In genomic region chr12:109291531-109292341, GRCh38 we compare ENCODE assay signal across 8 cellular contexts. TPM values are rescaled to one million over a fixed set of nuclear protein-coding genes. Genes with fewer than 3 reads are reported as not detected.
DNase-seq lines count a peak whose midpoint lies in the region; ATAC-seq and TF ChIP-seq lines count a peak whose summit lies in the region.

No MANE protein-coding gene starts in this region.

- no peaks in the 10 kb centered on the region for H3K36me3 Mint-ChIP-seq in stimulated activated memory B cell treated with anti-CD40 and anti-IgM and Interleukin-4, amounts not matched to agents 10 μg/mL and 1 μg/mL and 100 μg/mL, for 72 hours

- peaks cover 81% of the 10 kb centered on the region for H3K27me3 Mint-ChIP-seq in stimulated activated memory B cell treated with anti-CD40 and anti-IgM and Interleukin-4, amounts not matched to agents 10 μg/mL and 1 μg/mL and 100 μg/mL, for 72 hours

- no peaks in the 10 kb centered on the region for H3K9me3 Mint-ChIP-seq in stimulated activated memory B cell treated with anti-CD40 and anti-IgM and Interleukin-4, amounts not matched to agents 10 μg/mL and 1 μg/mL and 100 μg/mL, for 72 hours

- H3K9me3 ChIP-seq in subcutaneous abdominal adipose tissue (ENCODE audit: control insufficient read depth in 5 of 5, low read length in 5 of 5), result no peaks in the 10 kb centered on the region

- peak overlapping the region in 2 of 5 donors; percentile 21 to 39 for H3K9ac ChIP-seq in subcutaneous abdominal adipose tissue (ENCODE audit: low read length in 5 of 5)

- H3K4me1 ChIP-seq in subcutaneous abdominal adipose tissue (ENCODE audit: control insufficient read depth in 5 of 5, insufficient read depth in 5 of 5, low read length in 5 of 5), result peaks cover 0 to 14% (median 9%) of the 10 kb centered on the region in 5 donors

- TF ChIP-seq CTCF in AG09309 (IDR thresholded peaks at IDR 0.05; ENCODE audit: control insufficient read depth, insufficient read depth, low read depth, low read length, missing control alignments) (no peak), brain microvascular endothelial cell (IDR thresholded peaks at IDR 0.05; ENCODE audit: low read depth, low read length, missing control alignments) (no peak), kidney epithelial cell (IDR thresholded peaks at IDR 0.05; ENCODE audit: insufficient read depth, low read length, poor library complexity, severe bottlenecking) (no peak)

- H3K27me3 ChIP-seq in brain microvascular endothelial cell (replicated peaks) (peaks cover 8% of the 10 kb centered on the region), kidney epithelial cell (ENCODE audit: control insufficient read depth, insufficient read depth, low read length) (peaks cover 15% of the 10 kb centered on the region), subcutaneous abdominal adipose tissue (ENCODE audit: control insufficient read depth in 5 of 5, insufficient read depth in 4 of 5, low read length in 5 of 5) (peaks cover 0 to 35% (median 20%) of the 10 kb centered on the region in 5 donors)

- in situ Hi-C loops in brain microvascular endothelial cell (cut with HindIII; ENCODE audit: low pct_ligation_motif_present, low sequenced_read_pairs), result no loop called here
- in situ Hi-C loops in KBM-7 (cut with MboI; ENCODE audit: low pct_unique_long_range_greater_than_20kb, low sequenced_read_pairs), result no loop called here

- H3K4me3 Mint-ChIP-seq in stimulated activated memory B cell treated with anti-CD40 and anti-IgM and Interleukin-4, amounts not matched to agents 10 μg/mL and 1 μg/mL and 100 μg/mL, for 72 hours, result no peak overlapping the region

- H3K36me3 ChIP-seq in brain microvascular endothelial cell (replicated peaks) (no peaks in the 10 kb centered on the region), kidney epithelial cell (ENCODE audit: control insufficient read depth, insufficient read depth, low read length) (no peaks in the 10 kb centered on the region), subcutaneous abdominal adipose tissue (ENCODE audit: control insufficient read depth in 5 of 5, insufficient read depth in 5 of 5, low read length in 5 of 5) (no peaks in the 10 kb centered on the region)

- ATAC-seq in stimulated activated memory B cell treated with anti-CD40 and anti-IgM and Interleukin-4, amounts not matched to agents 10 μg/mL and 1 μg/mL and 100 μg/mL, for 72 hours, result no peak

- peak overlapping the region; percentile 14 for H3K4me3 ChIP-seq in AG09309 (ENCODE audit: control insufficient read depth, low read depth, low read length)
- H3K4me3 ChIP-seq in brain microvascular endothelial cell (ENCODE audit: low read depth, low read length), result peak overlapping the region; percentile 17
- H3K4me3 ChIP-seq in kidney epithelial cell (ENCODE audit: low read depth, low read length), result no peak overlapping the region
- H3K4me3 ChIP-seq in subcutaneous abdominal adipose tissue (ENCODE audit: low read depth in 1 of 5, low read length in 5 of 5), result peak overlapping the region in 3 of 5 donors; percentile 6 to 17 (median 8)

- H3K4me1 Mint-ChIP-seq in stimulated activated memory B cell treated with anti-CD40 and anti-IgM and Interleukin-4, amounts not matched to agents 10 μg/mL and 1 μg/mL and 100 μg/mL, for 72 hours, result no peaks in the 10 kb centered on the region

- no peak overlapping the region for H3K27ac ChIP-seq in brain microvascular endothelial cell
- H3K27ac ChIP-seq in subcutaneous abdominal adipose tissue (ENCODE audit: low read depth, low read length), result no peak overlapping the region

- DNase-seq in AG09309 (ENCODE audit: low read depth) (no peak), NCI-H1694 treated with DMSO at 0.1 percent for 48 hours (lab: John Stamatoyannopoulos, UW) (peak; percentile 91), brain microvascular endothelial cell (no peak), kidney epithelial cell (ENCODE audit: low read depth) (peak; percentile 14), KBM-7 (no peak), dedifferentiated amniotic fluid mesenchymal stem cell (ENCODE audit: extremely low spot score) (no peak)

- no peak overlapping the region for H3K27ac Mint-ChIP-seq in stimulated activated memory B cell treated with anti-CD40 and anti-IgM and Interleukin-4, amounts not matched to agents 10 μg/mL and 1 μg/mL and 100 μg/mL, for 72 hours

RNA-seq across cellular contexts. Expression of gene FOXN4, which starts 17.3 kb away (rescaled TPM):
- not detected in 2 replicates for total RNA-seq in kidney epithelial cell

RNA-seq across cellular contexts. Expression of gene MYO1H, which starts 56.0 kb away (rescaled TPM):
- total RNA-seq in kidney epithelial cell, result not detected in 2 replicates

Comparison
In these comparisons a context has a peak if more than half of its experiments do, and no peak if none do; other contexts are left out.
1. DNase-seq: peak in NCI-H1694 treated with DMSO at 0.1 percent for 48 hours (single experiment) and kidney epithelial cell (single experiment); none in AG09309 (single experiment), brain microvascular endothelial cell (single experiment), KBM-7 (single experiment) and dedifferentiated amniotic fluid mesenchymal stem cell (single experiment).